ENCODE assay signal across 9 cellular contexts in genomic region chr3:186108106-186108940, GRCh38. TPM values are rescaled to one million over a fixed set of nuclear protein-coding genes. Genes with fewer than 3 reads are reported as not detected.
DNase-seq lines count a peak whose midpoint lies in the region; ATAC-seq, FAIRE-seq and TF ChIP-seq lines count a peak whose summit lies in the region.
"Had no signal": no experiment of that assay in that cellular context is flagged by ENCODE, and none has a peak within 500 bp of the region (broad histone marks: within the 10 kb centered on the region; RNA-seq: fewer than 3 reads in every experiment).

No MANE protein-coding gene starts in this region.

- intact Hi-C loops in colonic mucosa (cut with DNase I) (no loop called here), left lung (cut with DNase I) (no loop called here)

- no peaks in the 10 kb centered on the region for H3K9me3 Mint-ChIP-seq in stimulated activated naive B cell treated with anti-CD40 and anti-IgM and Interleukin-4, amounts not matched to agents 10 μg/mL and 1 μg/mL and 100 μg/mL, for 72 hours

- peak overlapping the region; percentile 93 to 97 for H3K4me3 Mint-ChIP-seq in stimulated activated naive B cell treated with anti-CD40 and anti-IgM and Interleukin-4, amounts not matched to agents 10 μg/mL and 1 μg/mL and 100 μg/mL, for 72 hours

- H3K4me3 ChIP-seq in HL-60 (replicated peaks; ENCODE audit: insufficient read depth, low read length): peak overlapping the region; percentile 91
- H3K4me3 ChIP-seq in colonic mucosa: peak overlapping the region; percentile 65
- peak overlapping the region; percentile 77 to 79 for H3K4me3 ChIP-seq in left lung

- H3K27ac Mint-ChIP-seq in stimulated activated naive B cell treated with anti-CD40 and anti-IgM and Interleukin-4, amounts not matched to agents 10 μg/mL and 1 μg/mL and 100 μg/mL, for 72 hours: peak overlapping the region; percentile 56

- peaks cover 41 to 50% of the 10 kb centered on the region in 2 donors for H3K4me1 Mint-ChIP-seq in stimulated activated naive B cell treated with anti-CD40 and anti-IgM and Interleukin-4, amounts not matched to agents 10 μg/mL and 1 μg/mL and 100 μg/mL, for 72 hours

- H3K27me3 Mint-ChIP-seq in stimulated activated naive B cell treated with anti-CD40 and anti-IgM and Interleukin-4, amounts not matched to agents 10 μg/mL and 1 μg/mL and 100 μg/mL, for 72 hours: peaks cover 51 to 67% of the 10 kb centered on the region in 2 donors

- DNase-seq in COLO829 (ENCODE audit: low spot score) (peak; percentile 84), HL-60 (ENCODE audit: low read depth in 1 of 2, low spot score in 1 of 2) (peak; percentile 39 to 61), colonic mucosa (peak; percentile 37), left lung (peak; percentile 58 to 87), D721Med (ENCODE audit: insufficient read length, low spot score) (no peak)
- peak; percentile 23 for DNase-seq in stimulated activated naive B cell treated with anti-CD40 and anti-IgM and Interleukin-4, amounts not matched to agents 10 μg/mL and 1 μg/mL and 100 μg/mL, for 72 hours

- H3K9me3 ChIP-seq in colonic mucosa: no peaks in the 10 kb centered on the region
- H3K9me3 ChIP-seq in left lung: no peaks in the 10 kb centered on the region

- H3K27me3 ChIP-seq in HL-60 (ENCODE audit: insufficient read depth, poor library complexity, severe bottlenecking) (no peaks in the 10 kb centered on the region), colonic mucosa (peaks cover 33% of the 10 kb centered on the region), left lung (peaks cover 5 to 82% of the 10 kb centered on the region in 2 donors)

- peak overlapping the region; percentile 6 to 66 for H3K9ac ChIP-seq in colonic mucosa (ENCODE audit: low read depth in 2 of 2, low read length in 2 of 2)

- FAIRE-seq in D721Med (lab: Jason Lieb, UNC): no peak

- ATAC-seq in SK-N-SH treated with all-trans-retinoic acid at 6 μM for 48 hours (peak; percentile 52), left lung (peak; percentile 1)
- ATAC-seq in stimulated activated naive B cell treated with anti-CD40 and anti-IgM and Interleukin-4, amounts not matched to agents 10 μg/mL and 1 μg/mL and 100 μg/mL, for 72 hours (replicated peaks): peak; percentile 14 to 16
- ATAC-seq in activated CD4-positive, CD25-positive, alpha-beta regulatory T cell treated with anti-CD3 and anti-CD28 coated beads, Interleukin-2, amount 50 U/mL, for 24 hours: no peak

- H3K4me1 ChIP-seq in colonic mucosa (peaks cover 8% of the 10 kb centered on the region), left lung (peaks cover 17 to 38% of the 10 kb centered on the region in 2 donors)

- no peaks in the 10 kb centered on the region for H3K36me3 Mint-ChIP-seq in stimulated activated naive B cell treated with anti-CD40 and anti-IgM and Interleukin-4, amounts not matched to agents 10 μg/mL and 1 μg/mL and 100 μg/mL, for 72 hours

- H3K36me3 ChIP-seq in colonic mucosa (no peaks in the 10 kb centered on the region), left lung (no peaks in the 10 kb centered on the region)

- no peak for TF ChIP-seq CTCF in HL-60 (IDR thresholded peaks at IDR 0.05; ENCODE audit: insufficient read depth, low read length)
- no peak for TF ChIP-seq CTCF in colonic mucosa (IDR thresholded peaks at IDR 0.05)
- no peak for TF ChIP-seq CTCF in left lung (IDR thresholded peaks at IDR 0.05)
- TF ChIP-seq CTCF in D721Med (IDR thresholded peaks at IDR 0.05; ENCODE audit: insufficient read depth, missing control alignments): no peak

- H3K27ac ChIP-seq in HL-60 (replicated peaks): peak overlapping the region; percentile 74
- H3K27ac ChIP-seq in colonic mucosa: peak overlapping the region; percentile 58
- peak overlapping the region; percentile 75 to 83 for H3K27ac ChIP-seq in left lung
- H3K27ac ChIP-seq: VCaP had no signal

TF ChIP-seq in SK-N-SH treated with all-trans-retinoic acid at 6 μM for 48 hours, 23 proteins besides CTCF, POLR2A, EP300 and RAD21:
- TF ChIP-seq, protein P1, sequence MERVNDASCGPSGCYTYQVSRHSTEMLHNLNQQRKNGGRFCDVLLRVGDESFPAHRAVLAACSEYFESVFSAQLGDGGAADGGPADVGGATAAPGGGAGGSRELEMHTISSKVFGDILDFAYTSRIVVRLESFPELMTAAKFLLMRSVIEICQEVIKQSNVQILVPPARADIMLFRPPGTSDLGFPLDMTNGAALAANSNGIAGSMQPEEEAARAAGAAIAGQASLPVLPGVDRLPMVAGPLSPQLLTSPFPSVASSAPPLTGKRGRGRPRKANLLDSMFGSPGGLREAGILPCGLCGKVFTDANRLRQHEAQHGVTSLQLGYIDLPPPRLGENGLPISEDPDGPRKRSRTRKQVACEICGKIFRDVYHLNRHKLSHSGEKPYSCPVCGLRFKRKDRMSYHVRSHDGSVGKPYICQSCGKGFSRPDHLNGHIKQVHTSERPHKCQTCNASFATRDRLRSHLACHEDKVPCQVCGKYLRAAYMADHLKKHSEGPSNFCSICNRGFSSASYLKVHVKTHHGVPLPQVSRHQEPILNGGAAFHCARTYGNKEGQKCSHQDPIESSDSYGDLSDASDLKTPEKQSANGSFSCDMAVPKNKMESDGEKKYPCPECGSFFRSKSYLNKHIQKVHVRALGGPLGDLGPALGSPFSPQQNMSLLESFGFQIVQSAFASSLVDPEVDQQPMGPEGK (CRISPR knock-in tag; IDR thresholded peaks at IDR 0.05; ENCODE audit: borderline replicate concordance): peak; percentile 92
- TF ChIP-seq ESRRG (CRISPR knock-in tag; IDR thresholded peaks at IDR 0.05): no peak
TF ChIP-seq in SK-N-SH treated with all-trans-retinoic acid at 6 μM for 48 hours: peak in this region for 1.

RNA-seq across cellular contexts. Expression of gene ETV5, which starts 0.6 kb away (rescaled TPM):
- 1 to 10 TPM; 3.1 TPM for total RNA-seq in colonic mucosa
- total RNA-seq in left lung: 10 to 100 TPM; 40.7 to 41.5 TPM

Comparison
In these comparisons a context has a peak if more than half of its experiments do, and no peak if none do; other contexts are left out.
1. ATAC-seq: peak in SK-N-SH treated with all-trans-retinoic acid at 6 μM for 48 hours (single experiment), left lung (single experiment) and stimulated activated naive B cell treated with anti-CD40 and anti-IgM and Interleukin-4, amounts not matched to agents 10 μg/mL and 1 μg/mL and 100 μg/mL, for 72 hours (2 of 2); none in activated CD4-positive, CD25-positive, alpha-beta regulatory T cell treated with anti-CD3 and anti-CD28 coated beads, Interleukin-2, amount 50 U/mL, for 24 hours (0 of 2).
2. RNA of gene ETV5, which starts 0.6 kb away (total RNA-seq): 40.7 to 41.5 TPM in left lung; 3.1 TPM in colonic mucosa; every median in the first group is over 10 times any median in the second.
3. Peak in every context shown above with its lines, with median percentiles within 50 percentile points of each other: H3K27ac ChIP-seq and H3K4me3 ChIP-seq.